ENCODE assay signal across 26 cellular contexts in the genomic region with DNA sequence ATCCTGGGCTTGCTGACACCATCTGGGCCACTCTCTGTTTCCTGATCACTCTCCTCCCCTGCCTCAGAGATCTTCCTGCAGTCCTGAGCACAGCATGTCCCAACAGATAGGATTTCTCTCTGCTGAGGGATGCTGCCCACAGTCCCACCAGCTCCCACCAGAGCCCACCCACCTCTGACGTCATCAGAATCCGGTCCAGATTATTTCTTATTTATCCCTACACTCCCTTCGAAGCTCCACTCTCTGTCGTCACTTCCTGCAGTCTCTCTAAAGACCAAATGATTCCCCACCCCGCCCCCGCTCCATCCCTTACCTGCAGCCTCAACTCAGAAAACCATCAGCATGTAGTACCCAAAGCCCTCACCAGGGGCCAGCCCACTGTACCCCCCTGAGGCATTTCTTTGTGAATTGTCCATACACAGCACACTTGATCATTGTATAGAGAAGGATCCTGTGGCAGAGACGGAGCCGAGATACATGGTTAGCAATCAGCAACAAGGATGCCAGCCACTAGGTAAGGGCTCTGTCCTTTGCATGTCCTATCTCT.
DNase-seq lines count a peak whose midpoint lies in the region; ATAC-seq and TF ChIP-seq lines count a peak whose summit lies in the region.
"Had no signal": no experiment of that assay in that cellular context is flagged by ENCODE, and none has a peak within 500 bp of the region (broad histone marks: within the 10 kb centered on the region; RNA-seq: fewer than 3 reads in every experiment).

No MANE protein-coding gene starts in this region.

- no peak overlapping the region for H3K4me2 ChIP-seq in neural progenitor cell
- H3K4me2 ChIP-seq: A549, hepatocyte, PC-9 had no signal

- H3K27me3 Mint-ChIP-seq in activated CD8-positive, alpha-beta T cell treated with anti-CD3 and anti-CD28 coated beads for 36 hours: peaks cover 10% of the 10 kb centered on the region
- no peaks in the 10 kb centered on the region for H3K27me3 Mint-ChIP-seq in activated CD8-positive, alpha-beta T cell treated with anti-CD3 and anti-CD28 coated beads, Interleukin-2, amount 10 ng/mL, durations not matched to agents 7 days and 5 days (ENCODE audit: low read depth)
- H3K27me3 Mint-ChIP-seq in endodermal cell (ENCODE audit: insufficient read depth) (no peaks in the 10 kb centered on the region), neural progenitor cell (ENCODE audit: insufficient read depth, low read depth) (no peaks in the 10 kb centered on the region)

- POLR2A ChIA-PET in activated CD8-positive, alpha-beta T cell treated with anti-CD3 and anti-CD28 coated beads for 36 hours (lab: Charles Lee): no interaction called here
- POLR2A ChIA-PET in activated CD8-positive, alpha-beta T cell treated with anti-CD3 and anti-CD28 coated beads, Interleukin-2, amount 10 ng/mL, durations not matched to agents 7 days and 5 days (lab: Charles Lee): no interaction called here

- no peaks in the 10 kb centered on the region for H3K36me3 Mint-ChIP-seq in activated CD8-positive, alpha-beta T cell treated with anti-CD3 and anti-CD28 coated beads for 36 hours (ENCODE audit: low read depth)
- no peaks in the 10 kb centered on the region for H3K36me3 Mint-ChIP-seq in activated CD8-positive, alpha-beta T cell treated with anti-CD3 and anti-CD28 coated beads, Interleukin-2, amount 10 ng/mL, durations not matched to agents 7 days and 5 days (ENCODE audit: low read depth)
- H3K36me3 Mint-ChIP-seq in endodermal cell (ENCODE audit: low read depth) (no peaks in the 10 kb centered on the region), neural progenitor cell (no peaks in the 10 kb centered on the region)
- H3K36me3 Mint-ChIP-seq: activated naive CD8-positive, alpha-beta T cell; naive thymus-derived CD8-positive, alpha-beta T cell had no signal

- no peaks in the 10 kb centered on the region for H3K79me2 ChIP-seq in neural progenitor cell (ENCODE audit: low read depth)
- H3K79me2 ChIP-seq: hepatocyte had no signal

- peaks cover 7% of the 10 kb centered on the region for H3K4me1 Mint-ChIP-seq in activated CD8-positive, alpha-beta T cell treated with anti-CD3 and anti-CD28 coated beads for 36 hours (ENCODE audit: low read depth)
- H3K4me1 Mint-ChIP-seq in activated CD8-positive, alpha-beta T cell treated with anti-CD3 and anti-CD28 coated beads, Interleukin-2, amount 10 ng/mL, durations not matched to agents 7 days and 5 days (ENCODE audit: low read depth): peaks cover 2% of the 10 kb centered on the region
- H3K4me1 Mint-ChIP-seq in endodermal cell (peaks cover 2% of the 10 kb centered on the region), neural progenitor cell (no peaks in the 10 kb centered on the region)

- H3K27ac ChIP-seq in endodermal cell (ENCODE audit: low read depth, low read length): no peak overlapping the region
- no peak overlapping the region for H3K27ac ChIP-seq in neural progenitor cell
- H3K27ac ChIP-seq: A549, body of pancreas, colonic mucosa, hepatocyte, PC-9, prostate gland, uterus had no signal

- no peaks in the 10 kb centered on the region for H3K9me3 Mint-ChIP-seq in activated CD8-positive, alpha-beta T cell treated with anti-CD3 and anti-CD28 coated beads for 36 hours
- no peaks in the 10 kb centered on the region for H3K9me3 Mint-ChIP-seq in activated CD8-positive, alpha-beta T cell treated with anti-CD3 and anti-CD28 coated beads, Interleukin-2, amount 10 ng/mL, durations not matched to agents 7 days and 5 days (ENCODE audit: insufficient read depth)
- H3K9me3 Mint-ChIP-seq in endodermal cell: no peaks in the 10 kb centered on the region
- peaks cover 3% of the 10 kb centered on the region for H3K9me3 Mint-ChIP-seq in neural progenitor cell
- H3K9me3 Mint-ChIP-seq: T-helper 2 cell treated with Interferon-gamma antibody and Interleukin-4, amounts not matched to agents 5 μg/mL and 100 μg/mL, for 36 hours had no signal

- no peak overlapping the region for H3K4me3 Mint-ChIP-seq in activated CD8-positive, alpha-beta T cell treated with anti-CD3 and anti-CD28 coated beads for 36 hours
- H3K4me3 Mint-ChIP-seq in activated CD8-positive, alpha-beta T cell treated with anti-CD3 and anti-CD28 coated beads, Interleukin-2, amount 10 ng/mL, durations not matched to agents 7 days and 5 days: no peak overlapping the region
- no peak overlapping the region for H3K4me3 Mint-ChIP-seq in endodermal cell
- H3K4me3 Mint-ChIP-seq in neural progenitor cell: no peak overlapping the region
- H3K4me3 Mint-ChIP-seq: activated naive CD8-positive, alpha-beta T cell; naive thymus-derived CD8-positive, alpha-beta T cell; T-helper 2 cell treated with Interferon-gamma antibody and Interleukin-4, amounts not matched to agents 5 μg/mL and 100 μg/mL, for 36 hours had no signal

- H3K9ac ChIP-seq in endodermal cell (ENCODE audit: extremely low read depth, low read length, poor library complexity, severe bottlenecking) (no peak overlapping the region), neural progenitor cell (no peak overlapping the region)

- H3K27me3 ChIP-seq in endodermal cell (ENCODE audit: control insufficient read depth, insufficient read depth, low read length, poor library complexity, severe bottlenecking): no peaks in the 10 kb centered on the region
- H3K27me3 ChIP-seq in neural progenitor cell: no peaks in the 10 kb centered on the region
- H3K27me3 ChIP-seq: body of pancreas, colonic mucosa, hepatocyte, uterus had no signal

- intact Hi-C loops in activated CD8-positive, alpha-beta T cell treated with anti-CD3 and anti-CD28 coated beads for 36 hours (cut with micrococcal nuclease): no loop called here

- no peaks in the 10 kb centered on the region for H4K20me1 ChIP-seq in neural progenitor cell (ENCODE audit: low read depth)

- H2AFZ ChIP-seq in neural progenitor cell (replicated peaks): peak overlapping the region; percentile 57
- H2AFZ ChIP-seq: hepatocyte, PC-9 had no signal

- CTCF ChIA-PET in activated CD8-positive, alpha-beta T cell treated with anti-CD3 and anti-CD28 coated beads for 36 hours (lab: Charles Lee): no interaction called here
- CTCF ChIA-PET in activated CD8-positive, alpha-beta T cell treated with anti-CD3 and anti-CD28 coated beads, Interleukin-2, amount 10 ng/mL, durations not matched to agents 7 days and 5 days (lab: Charles Lee): no interaction called here

- H3K9me3 ChIP-seq in endodermal cell (ENCODE audit: control insufficient read depth, low read length) (no peaks in the 10 kb centered on the region), neural progenitor cell (ENCODE audit: low read depth) (no peaks in the 10 kb centered on the region)
- H3K9me3 ChIP-seq: A549, body of pancreas, colonic mucosa, prostate gland, uterus had no signal

- no peaks in the 10 kb centered on the region for H3K36me3 ChIP-seq in endodermal cell (ENCODE audit: control insufficient read depth, insufficient read depth, low read length)
- H3K36me3 ChIP-seq in neural progenitor cell: no peaks in the 10 kb centered on the region
- H3K36me3 ChIP-seq: colonic mucosa, prostate gland, uterus had no signal

- WGBS in endodermal cell (ENCODE audit: insufficient coverage in 1 of 2, insufficient read length in 1 of 2), 2 experiments: 82 to 93% methylated on average over 2 to 8 of the region's 8 CpGs

- no peaks in the 10 kb centered on the region for H3F3A ChIP-seq in neural progenitor cell (ENCODE audit: low read depth)

- peak; percentile 24 for DNase-seq in activated CD8-positive, alpha-beta T cell treated with anti-CD3 and anti-CD28 coated beads for 36 hours
- DNase-seq in activated CD8-positive, alpha-beta T cell treated with anti-CD3 and anti-CD28 coated beads, Interleukin-2, amount 10 ng/mL, durations not matched to agents 7 days and 5 days: no peak
- peak; percentile 10 for DNase-seq in Jurkat, Clone E6-1 (ENCODE audit: low read depth, low spot score)
- DNase-seq in endodermal cell: peak; percentile 90
- DNase-seq in neural progenitor cell (ENCODE audit: low spot score): peak; percentile 39
- DNase-seq in HuH-7 (ENCODE audit: low spot score): no peak
- DNase-seq in glomerular visceral epithelial cell (ENCODE audit: extremely low spot score): no peak
- DNase-seq: body of pancreas; C1 segment of cervical spinal cord; colonic mucosa; GDM1; mesenchymal stem cell; naive thymus-derived CD8-positive, alpha-beta T cell; NCI-H1417 treated with DMSO at 0.1 percent for 48 hours; NCI-H2171 treated with DMSO at 0.1 percent for 48 hours; PC-9; small intestine; stimulated activated CD4-positive, alpha-beta T cell treated with anti-CD3 and anti-CD28 coated beads, Interleukin-4, amount 100 ng/mL, for 1 hour; substantia nigra; uterus had no signal

- no peak overlapping the region for H3K4me3 ChIP-seq in Jurkat, Clone E6-1 (ENCODE audit: low read length)
- H3K4me3 ChIP-seq in endodermal cell (ENCODE audit: low read length): no peak overlapping the region
- no peak overlapping the region for H3K4me3 ChIP-seq in neural progenitor cell
- H3K4me3 ChIP-seq: A549, body of pancreas, colonic mucosa, hepatocyte, PC-9, prostate gland, uterus had no signal

- H3K4me1 ChIP-seq in endodermal cell (ENCODE audit: control insufficient read depth, insufficient read depth, low read length) (no peaks in the 10 kb centered on the region), neural progenitor cell (no peaks in the 10 kb centered on the region)
- H3K4me1 ChIP-seq: A549, body of pancreas, colonic mucosa, prostate gland had no signal

- ATAC-seq in activated CD8-positive, alpha-beta T cell treated with anti-CD3 and anti-CD28 coated beads for 36 hours: no peak
- no peak for ATAC-seq in activated CD8-positive, alpha-beta T cell treated with anti-CD3 and anti-CD28 coated beads, Interleukin-2, amount 10 ng/mL, durations not matched to agents 7 days and 5 days
- no peak for ATAC-seq in HG03457 (IDR thresholded peaks at IDR 0.05; ENCODE audit: unreplicated experiment)
- ATAC-seq: A549; body of pancreas; naive thymus-derived CD8-positive, alpha-beta T cell had no signal

- H3K27ac Mint-ChIP-seq in activated CD8-positive, alpha-beta T cell treated with anti-CD3 and anti-CD28 coated beads for 36 hours: no peak overlapping the region
- H3K27ac Mint-ChIP-seq in activated CD8-positive, alpha-beta T cell treated with anti-CD3 and anti-CD28 coated beads, Interleukin-2, amount 10 ng/mL, durations not matched to agents 7 days and 5 days: no peak overlapping the region
- no peak overlapping the region for H3K27ac Mint-ChIP-seq in endodermal cell
- H3K27ac Mint-ChIP-seq in neural progenitor cell: no peak overlapping the region
- H3K27ac Mint-ChIP-seq: activated naive CD8-positive, alpha-beta T cell; naive thymus-derived CD8-positive, alpha-beta T cell; T-helper 2 cell treated with Interferon-gamma antibody and Interleukin-4, amounts not matched to agents 5 μg/mL and 100 μg/mL, for 36 hours had no signal

- TF ChIP-seq CTCF in activated CD8-positive, alpha-beta T cell treated with anti-CD3 and anti-CD28 coated beads for 36 hours (IDR thresholded peaks at IDR 0.05): no peak
- TF ChIP-seq CTCF in endodermal cell (conservative IDR thresholded peaks at IDR 0.05) (peak; percentile 73), neural progenitor cell (IDR thresholded peaks at IDR 0.05) (peak; percentile 48)

Comparison
In these comparisons a context has a peak if more than half of its experiments do, and no peak if none do; other contexts are left out.
1. DNase-seq: peak in activated CD8-positive, alpha-beta T cell treated with anti-CD3 and anti-CD28 coated beads for 36 hours (single experiment), Jurkat, Clone E6-1 (single experiment), endodermal cell (single experiment) and neural progenitor cell (single experiment); none in activated CD8-positive, alpha-beta T cell treated with anti-CD3 and anti-CD28 coated beads, Interleukin-2, amount 10 ng/mL, durations not matched to agents 7 days and 5 days (single experiment), HuH-7 (single experiment) and glomerular visceral epithelial cell (single experiment).